ENCODE assay signal across 18 cellular contexts in the genomic region with DNA sequence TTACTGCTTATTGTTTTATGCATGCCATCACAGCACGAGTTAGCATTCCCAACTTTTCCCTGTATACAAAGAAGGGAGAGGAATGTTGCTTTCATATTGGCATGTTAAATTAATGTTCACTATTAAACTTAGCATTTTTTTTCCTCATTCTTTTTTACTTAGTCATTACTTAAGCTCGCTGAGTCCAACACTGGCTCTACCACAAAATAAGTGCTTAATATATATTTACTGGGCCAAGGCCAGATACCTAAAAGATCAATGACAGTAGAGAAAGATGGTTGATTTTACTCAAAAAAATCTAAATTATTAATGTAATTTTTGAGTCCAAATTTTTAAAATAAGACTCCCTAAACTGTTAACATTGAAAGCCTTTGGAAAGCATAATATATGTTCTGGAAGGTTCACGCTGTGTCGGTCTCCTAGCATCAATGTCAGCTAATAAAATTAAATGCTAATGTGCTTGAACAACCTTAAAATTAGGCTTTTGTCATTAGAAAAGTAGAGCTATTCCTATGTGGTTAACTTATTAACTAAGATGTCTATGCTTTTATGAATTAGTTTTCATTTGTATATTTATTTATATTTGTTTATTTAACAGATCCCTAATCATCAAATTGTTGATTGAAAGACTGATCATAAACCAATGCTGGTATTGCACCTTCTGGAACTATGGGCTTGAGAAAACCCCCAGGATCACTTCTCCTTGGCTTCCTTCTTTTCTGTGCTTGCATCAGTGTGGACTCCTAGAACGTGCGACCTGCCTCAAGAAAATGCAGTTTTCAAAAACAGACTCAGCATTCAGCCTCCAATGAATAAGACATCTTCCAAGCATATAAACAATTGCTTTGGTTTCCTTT. TPM values are rescaled to one million over a fixed set of nuclear protein-coding genes. Genes with fewer than 3 reads are reported as not detected.
A peak's percentile ranks its signal among the peaks of the same experiment; 100 is the strongest.
DNase-seq lines count a peak whose midpoint lies in the region; ATAC-seq and TF ChIP-seq lines count a peak whose summit lies in the region.
"Had no signal": no experiment of that assay in that cellular context is flagged by ENCODE, and none has a peak within 500 bp of the region (broad histone marks: within the 10 kb centered on the region; RNA-seq: fewer than 3 reads in every experiment).

No MANE protein-coding gene starts in this region.

- intact Hi-C loops in esophagus muscularis mucosa (cut with DNase I) = no loop called here

- H3K27ac ChIP-seq in RWPE1 (peak overlapping the region; percentile 47), esophagus muscularis mucosa (replicated peaks in 1 of 4) (peak overlapping the region; percentile 36 to 87 (median 49)), muscle layer of duodenum (ENCODE audit: low read length) (peak overlapping the region; percentile 18)
- H3K27ac ChIP-seq: left ventricle myocardium inferior, SK-N-MC had no signal

- no peak overlapping the region for H3K27ac Mint-ChIP-seq in stimulated activated naive CD8-positive, alpha-beta T cell treated with anti-CD3 and anti-CD28 coated beads, Interleukin-15, amount 100 ng/mL, for 72 hours
- H3K27ac Mint-ChIP-seq: brain had no signal

- POLR2A ChIA-PET in AG04449 (lab: Yijun Ruan, JAX) = interaction anchor here (0.9 kb wide), 2 partner anchors 9 to 14 kb away, joined by 3 read pairs; a partner anchor contains a TSS
- POLR2A ChIA-PET in RWPE1 (lab: Yijun Ruan, JAX; ENCODE audit: low non-redundant PET) = no interaction called here

- CTCF ChIA-PET in AG04449 (lab: Yijun Ruan, JAX) (interaction anchor here (1.2 kb wide), 1 partner anchor 162 kb away, joined by 3 read pairs; no protein-coding TSS in a partner anchor), RWPE1 (lab: Yijun Ruan, JAX) (interaction anchor here (0.6 kb wide), 1 partner anchor 9 kb away, joined by 5 read pairs; no protein-coding TSS in a partner anchor)

- H3K4me1 Mint-ChIP-seq in stimulated activated naive CD8-positive, alpha-beta T cell treated with anti-CD3 and anti-CD28 coated beads, Interleukin-15, amount 100 ng/mL, for 72 hours = peaks cover 6% of the 10 kb centered on the region

- no peak for TF ChIP-seq CTCF in AG04449 (IDR thresholded peaks at IDR 0.05; ENCODE audit: insufficient read depth, low read length, missing control alignments)
- no peak for TF ChIP-seq CTCF in RWPE1 (conservative IDR thresholded peaks at IDR 0.05; ENCODE audit: low read depth)
- no peak for TF ChIP-seq CTCF in esophagus muscularis mucosa (IDR thresholded peaks at IDR 0.05)

- 66% methylated on average over 6 of the region's 6 CpGs for WGBS in esophagus muscularis mucosa

- DNase-seq in AG04449 (ENCODE audit: low read depth, low spot score) (peak; percentile 31), RWPE1 (ENCODE audit: low spot score) (no peak), esophagus muscularis mucosa (ENCODE audit: extremely low spot score) (no peak), RKO (ENCODE audit: low spot score) (no peak), NCI-H1436 treated with DMSO at 0.1 percent for 48 hours (lab: John Stamatoyannopoulos, UW) (no peak)
- no peak for DNase-seq in stimulated activated naive CD8-positive, alpha-beta T cell treated with anti-CD3 and anti-CD28 coated beads, Interleukin-15, amount 100 ng/mL, for 72 hours
- DNase-seq: activated gamma-delta T cell treated with Interleukin-2 at 50 U/mL for 16 hours; DMS 273 treated with DMSO at 0.1 percent for 48 hours; GOT3; hypothalamus; left ventricle myocardium inferior; NCI-H1105 treated with DMSO at 0.1 percent for 48 hours; stimulated activated naive CD4-positive, alpha-beta T cell had no signal

- no peaks in the 10 kb centered on the region for H3K27me3 ChIP-seq in esophagus muscularis mucosa
- H3K27me3 ChIP-seq in muscle layer of duodenum (ENCODE audit: low read depth, low read length) = no peaks in the 10 kb centered on the region

- H3K36me3 ChIP-seq in esophagus muscularis mucosa = peaks cover 45 to 71% (median 66%) of the 10 kb centered on the region in 4 donors
- peaks cover 56 to 60% of the 10 kb centered on the region in 2 donors for H3K36me3 ChIP-seq in muscle layer of duodenum (ENCODE audit: control insufficient read depth in 1 of 2, insufficient read depth in 2 of 2, low read length in 2 of 2)

- TF ChIP-seq POLR2A in esophagus muscularis mucosa (IDR thresholded peaks at IDR 0.05; ENCODE audit: low read depth) = no peak

- no peak overlapping the region for H3K4me3 Mint-ChIP-seq in stimulated activated naive CD8-positive, alpha-beta T cell treated with anti-CD3 and anti-CD28 coated beads, Interleukin-15, amount 100 ng/mL, for 72 hours
- H3K4me3 Mint-ChIP-seq: brain, neural crest cell had no signal

- H3K27me3 Mint-ChIP-seq in stimulated activated naive CD8-positive, alpha-beta T cell treated with anti-CD3 and anti-CD28 coated beads, Interleukin-15, amount 100 ng/mL, for 72 hours = no peaks in the 10 kb centered on the region
- H3K27me3 Mint-ChIP-seq: brain had no signal

- TF ChIP-seq EP300 in esophagus muscularis mucosa (IDR thresholded peaks at IDR 0.05) = no peak

- H3K9me3 Mint-ChIP-seq in stimulated activated naive CD8-positive, alpha-beta T cell treated with anti-CD3 and anti-CD28 coated beads, Interleukin-15, amount 100 ng/mL, for 72 hours = no peaks in the 10 kb centered on the region
- H3K9me3 Mint-ChIP-seq: brain, neural crest cell had no signal

- peaks cover 0 to 84% (median 73%) of the 10 kb centered on the region in 4 donors for H3K4me1 ChIP-seq in esophagus muscularis mucosa
- peaks cover 0 to 11% of the 10 kb centered on the region in 2 donors for H3K4me1 ChIP-seq in muscle layer of duodenum (ENCODE audit: control insufficient read depth in 1 of 2, insufficient read depth in 2 of 2, low read length in 2 of 2)

- no peak for ATAC-seq in HG02870 (IDR thresholded peaks at IDR 0.05; ENCODE audit: unreplicated experiment)
- no peak for ATAC-seq in stimulated activated naive CD8-positive, alpha-beta T cell treated with anti-CD3 and anti-CD28 coated beads, Interleukin-15, amount 100 ng/mL, for 72 hours

- H3K9me3 ChIP-seq in esophagus muscularis mucosa = no peaks in the 10 kb centered on the region
- H3K9me3 ChIP-seq in muscle layer of duodenum (ENCODE audit: control insufficient read depth in 1 of 2, low read length in 2 of 2) = no peaks in the 10 kb centered on the region
- H3K9me3 ChIP-seq: left ventricle myocardium inferior had no signal

- H3K4me3 ChIP-seq in AG04449 (ENCODE audit: low read depth, low read length) (no peak overlapping the region), esophagus muscularis mucosa (no peak overlapping the region), muscle layer of duodenum (ENCODE audit: low read depth in 1 of 2, low read length in 2 of 2) (no peak overlapping the region)
- H3K4me3 ChIP-seq: left ventricle myocardium inferior, SK-N-MC had no signal

RNA-seq across cellular contexts. Expression of a gene that starts 14.1 kb away (rescaled TPM):
- 1,000 to 10,000 TPM in 1 of 4 donors, 100 to 1,000 TPM in 3; 188 to 4,072 (median 270) TPM for total RNA-seq in esophagus muscularis mucosa
